ENCODE assay signal across 21 cellular contexts in the genomic region with DNA sequence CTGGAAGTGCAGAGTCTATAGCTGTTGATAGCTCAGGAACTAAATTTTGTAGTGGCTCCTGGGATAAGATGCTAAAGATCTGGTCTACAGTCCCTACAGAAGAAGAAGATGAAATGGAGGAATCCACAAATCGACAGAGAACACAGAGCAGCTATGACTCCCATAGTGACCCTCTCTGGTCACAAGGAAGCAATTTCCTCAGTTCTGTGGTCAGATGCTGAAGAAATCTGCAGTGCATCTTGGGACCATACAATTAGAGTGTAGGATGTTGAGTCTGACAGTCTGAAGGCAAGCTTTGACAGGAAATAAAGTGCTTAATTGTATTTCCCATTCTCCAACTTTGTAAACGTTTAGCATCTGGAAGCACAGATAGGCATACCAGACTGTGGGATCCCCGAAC. TPM values are rescaled to one million over a fixed set of nuclear protein-coding genes. Genes with fewer than 3 reads are reported as not detected.
DNase-seq lines count a peak whose midpoint lies in the region; ATAC-seq, FAIRE-seq and TF ChIP-seq lines count a peak whose summit lies in the region.
"Had no signal": no experiment of that assay in that cellular context is flagged by ENCODE, and none has a peak within 500 bp of the region (broad histone marks: within the 10 kb centered on the region; RNA-seq: fewer than 3 reads in every experiment).

No MANE protein-coding gene starts in this region.

- DNase-seq in CD1c-positive myeloid dendritic cell (ENCODE audit: extremely low spot score) (peak; percentile 54), K562 (ENCODE audit: extremely low read depth in 1 of 4, low spot score in 3 of 4) (no peak), mucosa of descending colon (no peak), HepG2 (ENCODE audit: low spot score) (no peak)
- no peak for DNase-seq in stimulated activated CD4-positive, alpha-beta T cell treated with anti-CD3 and anti-CD28 coated beads, Interleukin-2, amount 100 ng/mL, for 24 hours
- DNase-seq: CD4-positive, alpha-beta T cell; HCEC 1CT; MM.1S; NCI-H1105; NCI-H1436 treated with DMSO at 0.1 percent for 48 hours; NCI-H187 treated with DMSO at 0.1 percent for 48 hours; NCI-H2107; NCI-H524 treated with DMSO at 0.1 percent for 48 hours; NCI-H82; NK-92 treated with Interleukin-12 subunit alpha and Interleukin-12 subunit beta, amount 100 ng/mL, for 24 hours; SHP77 had no signal

- TF ChIP-seq CTCF in Loucy (conservative IDR thresholded peaks at IDR 0.05; ENCODE audit: low read length) = no peak
- no peak for TF ChIP-seq CTCF in K562 (IDR thresholded peaks at IDR 0.05 in 2 of 3, conservative IDR thresholded peaks at IDR 0.05 in 1 of 3; ENCODE audit: insufficient read depth in 2 of 3, low read depth in 1 of 3, low read length in 3 of 3)
- TF ChIP-seq CTCF in mucosa of descending colon (IDR thresholded peaks at IDR 0.05) = no peak
- TF ChIP-seq CTCF in HepG2 (CRISPR knock-in tag; IDR thresholded peaks at IDR 0.05) = no peak

- TF ChIP-seq RAD21 in K562 (CRISPR knock-in tag; conservative IDR thresholded peaks at IDR 0.05 in 1 of 2, IDR thresholded peaks at IDR 0.05 in 1 of 2) (no peak), HepG2 (CRISPR knock-in tag; IDR thresholded peaks at IDR 0.05) (no peak)

- no peaks in the 10 kb centered on the region for H3F3A ChIP-seq in Loucy (ENCODE audit: low read depth)

- no peaks in the 10 kb centered on the region for H3K27me3 ChIP-seq in Loucy (ENCODE audit: insufficient read depth, low read length, poor library complexity, severe bottlenecking)
- H3K27me3 ChIP-seq in K562 (ENCODE audit: control insufficient read depth in 2 of 2, insufficient read depth in 2 of 2, low read length in 2 of 2) = no peaks in the 10 kb centered on the region
- H3K27me3 ChIP-seq in HepG2 (ENCODE audit: control insufficient read depth in 1 of 2, insufficient read depth in 2 of 2, low read length in 2 of 2) = no peaks in the 10 kb centered on the region

- in situ Hi-C loops in K562 (cut with MboI) = no loop called here
- in situ Hi-C loops in HepG2 (cut with HindIII; ENCODE audit: extremely low pct_ligation_motif_present, low pct_unique_long_range_greater_than_20kb) = no loop called here

- H3K4me2 ChIP-seq in Loucy (ENCODE audit: low read depth, low read length, poor library complexity, severe bottlenecking) (peak overlapping the region; percentile 37), K562 (ENCODE audit: insufficient read depth, low read length) (no peak overlapping the region; the same call in 1 of the 2 replicates), HepG2 (ENCODE audit: low read depth, low read length) (no peak overlapping the region)

- H3K4me1 ChIP-seq in Loucy (ENCODE audit: insufficient read depth, low read length, poor library complexity, severe bottlenecking) (peaks cover 12% of the 10 kb centered on the region), K562 (replicated peaks in 1 of 2; ENCODE audit: control insufficient read depth in 2 of 2, insufficient read depth in 2 of 2, low read length in 2 of 2) (peaks cover 0 to 6% of the 10 kb centered on the region in 2 experiments; a peak in 1 of 5 replicates), mucosa of descending colon (ENCODE audit: low read depth) (no peaks in the 10 kb centered on the region), HepG2 (ENCODE audit: insufficient read depth, low read length) (peaks cover 2% of the 10 kb centered on the region)

- H3K4me3 ChIP-seq in Loucy (ENCODE audit: low read length, poor library complexity, severe bottlenecking) = no peak overlapping the region
- no peak overlapping the region for H3K4me3 ChIP-seq in K562
- H3K4me3 ChIP-seq in mucosa of descending colon = no peak overlapping the region
- H3K4me3 ChIP-seq in HepG2 (replicated peaks in 1 of 3; ENCODE audit: insufficient read depth in 1 of 3, low read depth in 2 of 3, low read length in 3 of 3) = no peak overlapping the region

- H3K36me3 ChIP-seq in Loucy (ENCODE audit: insufficient read depth, low read length) (no peaks in the 10 kb centered on the region), K562 (ENCODE audit: control insufficient read depth, insufficient read depth, low read length) (no peaks in the 10 kb centered on the region; the same call in 2 of the 3 replicates), mucosa of descending colon (ENCODE audit: low read depth) (no peaks in the 10 kb centered on the region), HepG2 (replicated peaks in 1 of 2; ENCODE audit: control insufficient read depth in 1 of 2, insufficient read depth in 2 of 2, low read length in 2 of 2) (peaks cover 0 to 4% of the 10 kb centered on the region in 2 experiments; a peak in 2 of 5 replicates)

- H2AFZ ChIP-seq in Loucy (ENCODE audit: low read length) (no peak overlapping the region), K562 (ENCODE audit: low read depth, low read length) (no peak overlapping the region), HepG2 (ENCODE audit: low read length) (no peak overlapping the region)

- CTCF ChIA-PET in K562 (lab: Yijun Ruan, JAX; ENCODE audit: low intra/inter-chr PET ratio) (no interaction called here), HepG2 (lab: Yijun Ruan, JAX; ENCODE audit: low intra/inter-chr PET ratio, low total read pairs) (no interaction called here)

- H3K9me3 ChIP-seq in Loucy (ENCODE audit: insufficient read depth, low read depth, low read length) (no peaks in the 10 kb centered on the region), K562 (replicated peaks; ENCODE audit: control insufficient read depth, insufficient read depth, low read depth, low read length) (no peaks in the 10 kb centered on the region), mucosa of descending colon (no peaks in the 10 kb centered on the region), HepG2 (ENCODE audit: low read length) (no peaks in the 10 kb centered on the region)

- H3K9me2 ChIP-seq in Loucy (replicated peaks; ENCODE audit: low read depth, low read length) = no peaks in the 10 kb centered on the region

- POLR2A ChIA-PET in K562 (lab: Yijun Ruan, JAX) = no interaction called here
- POLR2A ChIA-PET in HepG2 (lab: Yijun Ruan, JAX) = no interaction called here

- no peaks in the 10 kb centered on the region for H3K9me1 ChIP-seq in K562 (ENCODE audit: control insufficient read depth, insufficient read depth, low read length)

- ATAC-seq in K562 = peak; percentile 70
- no peak for ATAC-seq in mucosa of descending colon
- ATAC-seq in HepG2 = no peak
- no peak for ATAC-seq in GM18519 (IDR thresholded peaks at IDR 0.05; ENCODE audit: low FRiP score, unreplicated experiment)

- H3K9ac ChIP-seq in Loucy (ENCODE audit: low read depth, low read length, poor library complexity, severe bottlenecking) (no peak overlapping the region), K562 (ENCODE audit: insufficient read depth in 1 of 2, low read depth in 2 of 2, low read length in 2 of 2) (no peak overlapping the region), HepG2 (ENCODE audit: insufficient read depth, low read depth, low read length) (no peak overlapping the region)

- 17% methylated on average over 3 of the region's 3 CpGs for WGBS in K562 (ENCODE audit: insufficient coverage, low coverage, missing lambda C conversion rate)
- 80% methylated on average over 3 of the region's 3 CpGs for WGBS in HepG2 (ENCODE audit: low lambda C conversion rate)

- H3K79me2 ChIP-seq in Loucy (ENCODE audit: insufficient read depth, low read length) (peaks cover 18% of the 10 kb centered on the region; the same call in 1 of the 2 replicates), K562 (ENCODE audit: control insufficient read depth, insufficient read depth, low read length) (no peaks in the 10 kb centered on the region), HepG2 (ENCODE audit: insufficient read depth, low read length) (peaks cover 25% of the 10 kb centered on the region)

- BruUV-seq in K562 (replicated peaks; lab: Mats Ljungman, UMichigan) (no TSS peak), HepG2 (replicated peaks; lab: Mats Ljungman, UMichigan) (no TSS peak)

- TF ChIP-seq EP300 in K562 (IDR thresholded peaks at IDR 0.05; ENCODE audit: low read length) = no peak
- TF ChIP-seq EP300 in HepG2 (IDR thresholded peaks at IDR 0.05; ENCODE audit: low read depth in 2 of 2, low read length in 2 of 2) = no peak
- no peak for TF ChIP-seq EP300 in HepG2 (CRISPR knock-in tag; IDR thresholded peaks at IDR 0.05; ENCODE audit: borderline replicate concordance)

- no peak overlapping the region for H3K27ac ChIP-seq in K562 (ENCODE audit: extremely low read depth, low read depth, low read length)
- H3K27ac ChIP-seq in HepG2 (ENCODE audit: extremely low read length, insufficient read depth, low read length) = no peak overlapping the region
- H3K27ac ChIP-seq: RWPE1 had no signal

- intact Hi-C loops in K562 (cut with micrococcal nuclease) = no loop called here
- intact Hi-C loops in mucosa of descending colon (cut with DNase I, micrococcal nuclease) = no loop called here
- intact Hi-C loops in HepG2 (cut with micrococcal nuclease; ENCODE audit: unreplicated experiment) = no loop called here

- FAIRE-seq in K562 (lab: Jason Lieb, UNC) (no peak), HepG2 (lab: Jason Lieb, UNC) (no peak)
- FAIRE-seq: D721Med, GM19239 had no signal

- H4K20me1 ChIP-seq in Loucy (ENCODE audit: insufficient read depth, low read length, poor library complexity, severe bottlenecking) (no peaks in the 10 kb centered on the region), K562 (replicated peaks; ENCODE audit: control insufficient read depth, insufficient read depth, low read length) (no peaks in the 10 kb centered on the region), HepG2 (ENCODE audit: insufficient read depth, low read length) (no peaks in the 10 kb centered on the region)

- TF ChIP-seq POLR2A in K562 (conservative IDR thresholded peaks at IDR 0.05) (no peak), HepG2 (IDR thresholded peaks at IDR 0.05; ENCODE audit: insufficient read depth in 1 of 2, low read depth in 2 of 2, low read length in 2 of 2) (no peak)

RNA-seq across cellular contexts. Expression of a gene that starts 8.8 kb away (rescaled TPM):
- 13.7 and 32.2 TPM in 2 replicates for total RNA-seq in K562 (2011; cell fraction: chromatin; rRNA removed; ENCODE audit: low replicate concordance)
- total RNA-seq in K562 (2011; cell fraction: nucleolus; rRNA removed) = 9.7 TPM in 2 replicates
- total RNA-seq in K562 (2011; cell fraction: nucleoplasm; rRNA removed) = 15.8 and 21.3 TPM in 2 replicates
- 8.2 and 10.9 TPM in 2 replicates for total RNA-seq in K562 (2014; rRNA removed)
- 9.0 and 9.4 TPM in 2 replicates for total RNA-seq in K562 (2014; rRNA removed; fragmentation: Illumina TruSeq; extraction: Trizol)
- total RNA-seq in K562 (2015; rRNA removed; fragmentation: Illumina TruSeq; extraction: Trizol) = 12.9 and 13.3 TPM in 2 replicates
- 7.7 TPM in 2 replicates for total RNA-seq in K562 (2021)
- polyA plus RNA-seq in K562 (2011; rRNA removed) = 2.8 and 5.3 TPM in 2 replicates
- 4.7 and 6.0 TPM in 2 replicates for polyA plus RNA-seq in K562 (2011; cell fraction: cytosol; rRNA removed)
- polyA plus RNA-seq in K562 (2011; cell fraction: nucleus; rRNA removed) = 9.1 and 15.4 TPM in 2 replicates
- 9.1 and 18.3 TPM in 2 replicates for polyA plus RNA-seq in K562 (2012)
- 6.6 and 7.8 TPM in 2 replicates for polyA plus RNA-seq in K562 (2014; fragmentation: Illumina TruSeq; extraction: Trizol)
- 1 to 10 TPM; 1.8 to 3.7 TPM for polyA plus RNA-seq in K562 (2014; fragmentation: Nextera tagmentation; extraction: Ambion mirVana)
- 4.7 and 6.1 TPM in 2 replicates for polyA plus RNA-seq in K562 (2014; rRNA removed)
- 6.0 and 11.7 TPM in 2 replicates for polyA minus RNA-seq in K562 (2011; rRNA and poly(A)+ RNA removed)
- 5.5 and 7.5 TPM in 2 replicates for polyA minus RNA-seq in K562 (2011; cell fraction: cytosol; rRNA and poly(A)+ RNA removed)
- polyA minus RNA-seq in K562 (2011; cell fraction: nucleus; rRNA and poly(A)+ RNA removed) = 14.5 and 20.7 TPM in 2 replicates
- total RNA-seq in mucosa of descending colon = 10 to 100 TPM; 15.5 to 25.0 (median 19.9) TPM
- 17.1 and 33.3 TPM in 2 replicates for total RNA-seq in HepG2 (2016; rRNA removed; fragmentation: Illumina TruSeq; extraction: Trizol)
- total RNA-seq in HepG2 (2016; cell fraction: cytosol; rRNA removed; fragmentation: Illumina TruSeq; extraction: Trizol; ENCODE audit: low read depth) = 13.0 and 17.3 TPM in 2 replicates
- total RNA-seq in HepG2 (2016; cell fraction: insoluble cytoplasmic fraction; rRNA removed; fragmentation: Illumina TruSeq; extraction: Trizol) = 15.2 and 34.6 TPM in 2 replicates
- total RNA-seq in HepG2 (2016; cell fraction: membrane; rRNA removed; fragmentation: Illumina TruSeq; extraction: Trizol) = 11.0 and 13.6 TPM in 2 replicates
- 32.1 and 36.1 TPM in 2 replicates for total RNA-seq in HepG2 (2016; cell fraction: nucleus; rRNA removed; fragmentation: Illumina TruSeq; extraction: Trizol)
- 11.7 and 11.9 TPM in 2 replicates for polyA plus RNA-seq in HepG2 (2011; rRNA removed)
- 7.6 and 12.6 TPM in 2 replicates for polyA plus RNA-seq in HepG2 (2011; cell fraction: cytosol; rRNA removed)
- 17.6 and 20.6 TPM in 2 replicates for polyA plus RNA-seq in HepG2 (2011; cell fraction: nucleus; rRNA removed)
- 30.1 and 31.4 TPM in 2 replicates for polyA plus RNA-seq in HepG2 (2012)
- 1.2 and 1.4 TPM in 2 replicates for polyA plus RNA-seq in HepG2 (2016; cell fraction: cytosol; fragmentation: Illumina TruSeq; extraction: Trizol; ENCODE audit: low read depth)
- 8.8 and 10.0 TPM in 2 replicates for polyA plus RNA-seq in HepG2 (2016; cell fraction: insoluble cytoplasmic fraction; fragmentation: Illumina TruSeq; extraction: Trizol; ENCODE audit: low read depth)
- polyA plus RNA-seq in HepG2 (2016; cell fraction: membrane; fragmentation: Illumina TruSeq; extraction: Trizol; ENCODE audit: low read depth) = 3.3 and 3.9 TPM in 2 replicates
- polyA plus RNA-seq in HepG2 (2016; cell fraction: nucleus; fragmentation: Illumina TruSeq; extraction: Trizol; ENCODE audit: insufficient read depth, low read depth) = 28.0 and 30.1 TPM in 2 replicates
- 10.8 and 29.4 TPM in 2 replicates for polyA minus RNA-seq in HepG2 (2011; rRNA and poly(A)+ RNA removed; ENCODE audit: low replicate concordance)
- polyA minus RNA-seq in HepG2 (2011; cell fraction: cytosol; rRNA and poly(A)+ RNA removed) = 14.9 and 17.1 TPM in 2 replicates
- polyA minus RNA-seq in HepG2 (2011; cell fraction: nucleus; rRNA and poly(A)+ RNA removed) = 39.5 and 40.0 TPM in 2 replicates
